Comparison of ENCODE assay signal across 1 cellular context in the genomic region with DNA sequence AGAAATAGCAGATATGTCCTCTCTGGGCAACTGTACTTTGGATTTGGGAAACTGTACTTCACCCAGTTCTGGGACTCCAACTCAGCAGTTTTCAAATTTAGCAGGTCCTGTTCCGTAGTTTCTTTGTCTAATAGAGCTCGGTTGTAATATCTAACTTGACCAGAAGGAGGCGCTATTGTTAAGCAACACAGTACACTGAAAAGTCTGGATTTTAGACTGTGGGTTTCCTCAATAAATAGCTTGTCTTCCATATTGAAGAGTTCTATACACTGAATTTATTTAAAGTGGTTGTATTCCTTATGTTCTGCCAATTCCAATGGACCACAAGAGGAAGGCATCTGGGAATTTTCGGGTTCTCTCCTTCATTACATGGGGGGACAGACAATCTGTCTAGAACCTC.
TF ChIP-seq lines count a peak whose summit lies in the region.

No MANE protein-coding gene starts in this region.

TF ChIP-seq in HCT116, 20 proteins besides CTCF, POLR2A, EP300 and RAD21 (continued from another document):
- TF ChIP-seq ELF1 (IDR thresholded peaks at IDR 0.05; ENCODE audit: borderline replicate concordance, low read depth) (no peak), JUND (IDR thresholded peaks at IDR 0.05) (no peak), SRF (IDR thresholded peaks at IDR 0.05; ENCODE audit: low read depth) (no peak), EGR1 (IDR thresholded peaks at IDR 0.05; ENCODE audit: low read depth) (no peak), SP1 (IDR thresholded peaks at IDR 0.05; ENCODE audit: low read depth) (no peak), CBX3 (IDR thresholded peaks at IDR 0.05; ENCODE audit: low read depth) (no peak), EZH2 (IDR thresholded peaks at IDR 0.05) (no peak), ZNF274 (IDR thresholded peaks at IDR 0.05; ENCODE audit: low read depth, low read length) (no peak), TCF7L2 (IDR thresholded peaks at IDR 0.05; ENCODE audit: borderline replicate concordance, extremely low read depth, insufficient read depth, insufficient read length) (no peak)
- TF ChIP-seq, protein P1, sequence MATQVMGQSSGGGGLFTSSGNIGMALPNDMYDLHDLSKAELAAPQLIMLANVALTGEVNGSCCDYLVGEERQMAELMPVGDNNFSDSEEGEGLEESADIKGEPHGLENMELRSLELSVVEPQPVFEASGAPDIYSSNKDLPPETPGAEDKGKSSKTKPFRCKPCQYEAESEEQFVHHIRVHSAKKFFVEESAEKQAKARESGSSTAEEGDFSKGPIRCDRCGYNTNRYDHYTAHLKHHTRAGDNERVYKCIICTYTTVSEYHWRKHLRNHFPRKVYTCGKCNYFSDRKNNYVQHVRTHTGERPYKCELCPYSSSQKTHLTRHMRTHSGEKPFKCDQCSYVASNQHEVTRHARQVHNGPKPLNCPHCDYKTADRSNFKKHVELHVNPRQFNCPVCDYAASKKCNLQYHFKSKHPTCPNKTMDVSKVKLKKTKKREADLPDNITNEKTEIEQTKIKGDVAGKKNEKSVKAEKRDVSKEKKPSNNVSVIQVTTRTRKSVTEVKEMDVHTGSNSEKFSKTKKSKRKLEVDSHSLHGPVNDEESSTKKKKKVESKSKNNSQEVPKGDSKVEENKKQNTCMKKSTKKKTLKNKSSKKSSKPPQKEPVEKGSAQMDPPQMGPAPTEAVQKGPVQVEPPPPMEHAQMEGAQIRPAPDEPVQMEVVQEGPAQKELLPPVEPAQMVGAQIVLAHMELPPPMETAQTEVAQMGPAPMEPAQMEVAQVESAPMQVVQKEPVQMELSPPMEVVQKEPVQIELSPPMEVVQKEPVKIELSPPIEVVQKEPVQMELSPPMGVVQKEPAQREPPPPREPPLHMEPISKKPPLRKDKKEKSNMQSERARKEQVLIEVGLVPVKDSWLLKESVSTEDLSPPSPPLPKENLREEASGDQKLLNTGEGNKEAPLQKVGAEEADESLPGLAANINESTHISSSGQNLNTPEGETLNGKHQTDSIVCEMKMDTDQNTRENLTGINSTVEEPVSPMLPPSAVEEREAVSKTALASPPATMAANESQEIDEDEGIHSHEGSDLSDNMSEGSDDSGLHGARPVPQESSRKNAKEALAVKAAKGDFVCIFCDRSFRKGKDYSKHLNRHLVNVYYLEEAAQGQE (IDR thresholded peaks at IDR 0.05; ENCODE audit: low read depth): no peak
- TF ChIP-seq, protein P2, sequence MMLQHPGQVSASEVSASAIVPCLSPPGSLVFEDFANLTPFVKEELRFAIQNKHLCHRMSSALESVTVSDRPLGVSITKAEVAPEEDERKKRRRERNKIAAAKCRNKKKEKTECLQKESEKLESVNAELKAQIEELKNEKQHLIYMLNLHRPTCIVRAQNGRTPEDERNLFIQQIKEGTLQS (IDR thresholded peaks at IDR 0.05): no peak
